In the genomic region with DNA sequence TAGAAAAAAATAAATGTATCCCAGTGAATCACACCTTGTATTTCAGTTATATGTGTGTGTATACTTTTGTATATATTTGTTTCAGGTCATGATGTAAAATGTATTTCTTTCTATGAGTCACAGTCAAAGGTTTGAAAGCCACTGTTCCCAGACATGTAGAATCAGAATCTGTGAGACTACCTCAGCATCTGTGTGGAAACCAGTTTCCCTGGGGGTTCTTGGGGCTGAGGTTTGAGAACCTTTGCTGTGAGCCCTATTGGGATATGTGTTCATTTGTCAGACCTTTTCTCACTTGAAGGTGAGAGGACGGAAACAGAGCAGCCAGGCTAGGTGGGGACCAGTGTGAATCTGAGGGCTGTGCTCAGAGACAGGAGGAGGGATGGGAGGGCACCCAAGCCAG, we compare ENCODE assay signal across 12 cellular contexts.
DNase-seq lines count a peak whose midpoint lies in the region; ATAC-seq and TF ChIP-seq lines count a peak whose summit lies in the region.
"Had no signal": no experiment of that assay in that cellular context is flagged by ENCODE, and none has a peak within 500 bp of the region (broad histone marks: within the 10 kb centered on the region; RNA-seq: fewer than 3 reads in every experiment).

No MANE protein-coding gene starts in this region.

- H3K9me3 ChIP-seq in SK-N-MC (ENCODE audit: low read depth, low read length) = no peaks in the 10 kb centered on the region
- no peaks in the 10 kb centered on the region for H3K9me3 ChIP-seq in osteoblast (ENCODE audit: low read depth, low read length)

- H3K4me1 Mint-ChIP-seq in mesothelial cell of epicardium = peaks cover 42% of the 10 kb centered on the region

- TF ChIP-seq CTCF in osteoblast (IDR thresholded peaks at IDR 0.05; ENCODE audit: extremely low read depth, low read depth, low read length) (no peak), mesothelial cell of epicardium (IDR thresholded peaks at IDR 0.05; ENCODE audit: unreplicated experiment) (no peak)

- H3K4me1 ChIP-seq in osteoblast (ENCODE audit: insufficient read depth, low read length) = peaks cover 74% of the 10 kb centered on the region

- no peaks in the 10 kb centered on the region for H3K9me3 Mint-ChIP-seq in mesothelial cell of epicardium

- H3K27ac ChIP-seq in SK-N-MC (peak overlapping the region; percentile 96; the same call in 1 of the 2 replicates), osteoblast (ENCODE audit: low read depth, low read length) (peak overlapping the region; percentile 90)

- H3K27me3 ChIP-seq in osteoblast (ENCODE audit: insufficient read depth, low read length) = no peaks in the 10 kb centered on the region

- no peaks in the 10 kb centered on the region for H3K79me2 ChIP-seq in osteoblast (ENCODE audit: insufficient read depth, low read length)

- H4K20me1 ChIP-seq in osteoblast (ENCODE audit: insufficient read depth, low read length) = no peaks in the 10 kb centered on the region

- H3K36me3 ChIP-seq in SK-N-MC (ENCODE audit: insufficient read depth, low read length) = no peaks in the 10 kb centered on the region
- H3K36me3 ChIP-seq in osteoblast (ENCODE audit: insufficient read depth, low read length) = no peaks in the 10 kb centered on the region

- no peak overlapping the region for H3K4me3 Mint-ChIP-seq in mesothelial cell of epicardium

- H3K4me2 ChIP-seq in osteoblast (ENCODE audit: insufficient read depth, low read length) = no peak overlapping the region

- no peak overlapping the region for H2AFZ ChIP-seq in osteoblast (ENCODE audit: low read length)

- peaks cover 12% of the 10 kb centered on the region for H3K27me3 Mint-ChIP-seq in mesothelial cell of epicardium (ENCODE audit: low read depth)

- DNase-seq in SK-N-MC (ENCODE audit: low read depth, low spot score) (no peak), osteoblast (ENCODE audit: insufficient read length, low spot score, missing footprints) (no peak), mesothelial cell of epicardium (ENCODE audit: low spot score in 2 of 2, unreplicated experiment in 2 of 2) (no peak), putamen (ENCODE audit: low spot score) (no peak)
- DNase-seq in activated CD4-positive, CD25-positive, alpha-beta regulatory T cell treated with anti-CD3 and anti-CD28 coated beads, Interleukin-2, amount 50 U/mL, for 72 hours = no peak
- no peak for DNase-seq in stimulated activated naive CD8-positive, alpha-beta T cell treated with anti-CD3 and anti-CD28 coated beads, Interleukin-15, Interleukin-2, amounts not matched to agents 100 U/mL and 50 U/mL, for 24 hours
- DNase-seq: GF-D8, hippocampal formation, nucleus accumbens, T1000 had no signal

- peak; percentile 52 for ATAC-seq in GM18517 (IDR thresholded peaks at IDR 0.05; ENCODE audit: unreplicated experiment)
- peak; percentile 64 for ATAC-seq in HG02642 (IDR thresholded peaks at IDR 0.05; ENCODE audit: poor library complexity, unreplicated experiment)
- no peak for ATAC-seq in stimulated activated naive CD8-positive, alpha-beta T cell treated with anti-CD3 and anti-CD28 coated beads, Interleukin-15, Interleukin-2, amounts not matched to agents 100 U/mL and 50 U/mL, for 24 hours

- no peaks in the 10 kb centered on the region for H3K36me3 Mint-ChIP-seq in mesothelial cell of epicardium

- no peak overlapping the region for H3K9ac ChIP-seq in SK-N-MC (ENCODE audit: insufficient read length)

- no peak overlapping the region for H3K27ac Mint-ChIP-seq in mesothelial cell of epicardium

- H3K4me3 ChIP-seq in SK-N-MC (no peak overlapping the region), osteoblast (ENCODE audit: insufficient read depth, low read length) (no peak overlapping the region)
